Comparison of ENCODE assay signal across 10 cellular contexts in genomic region chr22:21032037-21032842, GRCh38. TPM values are rescaled to one million over a fixed set of nuclear protein-coding genes. Genes with fewer than 3 reads are reported as not detected.
DNase-seq lines count a peak whose midpoint lies in the region; ATAC-seq and TF ChIP-seq lines count a peak whose summit lies in the region.
"Had no signal": no experiment of that assay in that cellular context is flagged by ENCODE, and none has a peak within 500 bp of the region (broad histone marks: within the 10 kb centered on the region; RNA-seq: fewer than 3 reads in every experiment).

TSS of gene SLC7A4 (minus strand) at chr22:21032561. CDS start at chr22:21031812, 749 bp downstream.

- 6 to 7% methylated on average over 58 of the region's 58 CpGs for WGBS in ectodermal cell, 2 experiments
- 9 to 10% methylated on average over 32 to 55 of the region's 58 CpGs for WGBS in mesodermal cell (ENCODE audit: insufficient coverage in 2 of 2), 2 experiments
- WGBS in upper lobe of left lung, 2 donors = 2 to 21% methylated on average over 10 to 45 of the region's 58 CpGs

- intact Hi-C loops in breast epithelium (cut with DNase I; ENCODE audit: low total_unique reads) (no loop called here), MCF 10A (cut with micrococcal nuclease) (no loop called here)

- TF ChIP-seq POLR2A in breast epithelium (IDR thresholded peaks at IDR 0.05) = no peak
- no peak for TF ChIP-seq POLR2A in upper lobe of left lung (IDR thresholded peaks at IDR 0.05)

- no peaks in the 10 kb centered on the region for H3K36me3 Mint-ChIP-seq in MCF 10A (ENCODE audit: insufficient read depth, unreplicated experiment)
- H3K36me3 Mint-ChIP-seq: IgD-negative memory B cell, natural killer cell had no signal

- CTCF ChIA-PET in MCF 10A (lab: Yijun Ruan, JAX) = no interaction called here

- H3K9me3 ChIP-seq in breast epithelium (no peaks in the 10 kb centered on the region), ectodermal cell (ENCODE audit: control insufficient read depth, low read length) (no peaks in the 10 kb centered on the region), mesodermal cell (ENCODE audit: control insufficient read depth, low read length) (no peaks in the 10 kb centered on the region), upper lobe of left lung (no peaks in the 10 kb centered on the region)

- H3K4me1 ChIP-seq in breast epithelium (peaks cover 0 to 5% of the 10 kb centered on the region in 2 donors), ectodermal cell (ENCODE audit: control insufficient read depth, insufficient read depth, low read length) (peaks cover 17% of the 10 kb centered on the region), mesodermal cell (ENCODE audit: control insufficient read depth, insufficient read depth, low read length, poor library complexity, severe bottlenecking) (peaks cover 11% of the 10 kb centered on the region), upper lobe of left lung (peaks cover 9 to 17% (median 12%) of the 10 kb centered on the region in 4 donors)

- H3K36me3 ChIP-seq in breast epithelium (no peaks in the 10 kb centered on the region), ectodermal cell (ENCODE audit: control insufficient read depth, insufficient read depth, low read length) (no peaks in the 10 kb centered on the region), mesodermal cell (ENCODE audit: control insufficient read depth, insufficient read depth, low read length) (no peaks in the 10 kb centered on the region), upper lobe of left lung (no peaks in the 10 kb centered on the region)

- H3K4me3 ChIP-seq in breast epithelium = peak within 1 kb of the TSS; percentile 27 to 65 (median 42)
- peak within 1 kb of the TSS; percentile 32 for H3K4me3 ChIP-seq in ectodermal cell (ENCODE audit: insufficient read depth, low read depth, low read length)
- H3K4me3 ChIP-seq in mesodermal cell (ENCODE audit: extremely low read depth, insufficient read depth, low read length, poor library complexity, severe bottlenecking) = peak within 1 kb of the TSS; percentile 14
- peak within 1 kb of the TSS in 3 of 4 donors; percentile 22 to 44 (median 40) for H3K4me3 ChIP-seq in upper lobe of left lung

- H3K4me3 Mint-ChIP-seq in MCF 10A (ENCODE audit: unreplicated experiment) = no peak within 1 kb of the TSS

- H3K27me3 ChIP-seq in breast epithelium (no peaks in the 10 kb centered on the region), ectodermal cell (ENCODE audit: control insufficient read depth, insufficient read depth, low read length, poor library complexity, severe bottlenecking) (peaks cover 41% of the 10 kb centered on the region), upper lobe of left lung (peaks cover 0 to 10% (median 1%) of the 10 kb centered on the region in 4 donors)

- peaks cover 1% of the 10 kb centered on the region for H3K4me1 Mint-ChIP-seq in MCF 10A (ENCODE audit: insufficient read depth, unreplicated experiment)

- H3K27ac ChIP-seq in breast epithelium (no peak within 1 kb of the TSS), ectodermal cell (ENCODE audit: insufficient read depth, low read depth, low read length, poor library complexity, severe bottlenecking) (no peak within 1 kb of the TSS), mesodermal cell (ENCODE audit: low read depth, low read length, severe bottlenecking) (no peak within 1 kb of the TSS), upper lobe of left lung (no peak within 1 kb of the TSS)

- no peaks in the 10 kb centered on the region for H3K9me3 Mint-ChIP-seq in MCF 10A (ENCODE audit: unreplicated experiment)
- H3K9me3 Mint-ChIP-seq: IgD-negative memory B cell, natural killer cell had no signal

- POLR2A ChIA-PET in MCF 10A (lab: Yijun Ruan, JAX) = interaction anchor here (0.9 kb wide), 1 partner anchor 50 kb away, joined by 4 read pairs; the partner anchor contains the start of gene LZTR1

- no peaks in the 10 kb centered on the region for H3K27me3 Mint-ChIP-seq in MCF 10A (ENCODE audit: insufficient read depth, unreplicated experiment)

- DNase-seq in breast epithelium (ENCODE audit: low spot score in 2 of 2) (no peak), MCF 10A (ENCODE audit: unreplicated experiment) (no peak), upper lobe of left lung (peak in 1 of 2 donors; percentile 87), SIG-M5 (lab: John Stamatoyannopoulos, UW) (no peak), GM20000 (ENCODE audit: low spot score) (no peak)
- DNase-seq: natural killer cell had no signal

- TF ChIP-seq CTCF in breast epithelium (IDR thresholded peaks at IDR 0.05) (no peak), MCF 10A (IDR thresholded peaks at IDR 0.05; ENCODE audit: unreplicated experiment) (no peak), upper lobe of left lung (IDR thresholded peaks at IDR 0.05) (no peak), GM20000 (IDR thresholded peaks at IDR 0.05; ENCODE audit: extremely low read depth, missing control alignments) (no peak)

- no TSS peak for BruUV-seq in MCF 10A (replicated peaks; lab: Mats Ljungman, UMichigan)

- no peak for TF ChIP-seq EP300 in upper lobe of left lung (IDR thresholded peaks at IDR 0.05)

- ATAC-seq in upper lobe of left lung (ENCODE audit: low FRiP score in 2 of 2) (peak in 1 of 2 donors; percentile 63), HG02884 (IDR thresholded peaks at IDR 0.05; ENCODE audit: unreplicated experiment) (no peak)

- no peak within 1 kb of the TSS for H3K27ac Mint-ChIP-seq in MCF 10A (ENCODE audit: low read depth, unreplicated experiment)
- H3K27ac Mint-ChIP-seq: IgD-negative memory B cell, natural killer cell had no signal

RNA-seq across cellular contexts. Expression of gene SLC7A4, which starts in this region (rescaled TPM):
- total RNA-seq in breast epithelium (1 to 10 TPM; 1.6 to 2.4 (median 2.0) TPM), MCF 10A (2022) (not detected in 2 replicates), upper lobe of left lung (1 to 10 TPM in 5 of 6 donors, not detected in 1; 1.2 to 5.2 (median 1.5) TPM)
- polyA plus RNA-seq in ectodermal cell (2013, experiment 1 of 4) = 0.28 TPM
- polyA plus RNA-seq in ectodermal cell (2013, experiment 2 of 4) = 0.43 TPM
- polyA plus RNA-seq in ectodermal cell (2013, experiment 3 of 4) = not detected
- polyA plus RNA-seq in ectodermal cell (2013, experiment 4 of 4) = 0.45 TPM
- 0.85 TPM for polyA plus RNA-seq in mesodermal cell (2013, experiment 1 of 2)
- polyA plus RNA-seq in mesodermal cell (2013, experiment 2 of 2) = 1.6 TPM
- total RNA-seq: natural killer cell had no signal
- polyA plus RNA-seq: IgD-negative memory B cell had no signal
